Comparison of ENCODE assay signal across 1 cellular context in genomic region chr10:73625884-73626753, GRCh38.
TF ChIP-seq lines count a peak whose summit lies in the region.

No MANE protein-coding gene starts in this region.

TF ChIP-seq in HepG2, 621 proteins besides CTCF, POLR2A, EP300 and RAD21 (continued from another document and continues in another):
- TF ChIP-seq ZBTB10 (CRISPR knock-in tag; IDR thresholded peaks at IDR 0.05; ENCODE audit: borderline replicate concordance) (no peak), ZNF879 (CRISPR knock-in tag; IDR thresholded peaks at IDR 0.05) (0 out of 2 replicates have a peak, but pooled peaks have one; percentile 50), ZNF570 (CRISPR knock-in tag; IDR thresholded peaks at IDR 0.05; ENCODE audit: borderline replicate concordance) (no peak), ZNF274 (CRISPR knock-in tag; IDR thresholded peaks at IDR 0.05) (peak; percentile 76; the same call in 1 of the 2 replicates), HNRNPH1 (optimal IDR thresholded peaks at IDR 0.05; ENCODE audit: low read depth, low read length) (no peak), CCDC6 (CRISPR knock-in tag; IDR thresholded peaks at IDR 0.05) (no peak), POLR2AphosphoS5 (IDR thresholded peaks at IDR 0.05; ENCODE audit: low read depth, low read length) (peak; percentile 93), TFDP1 (CRISPR knock-in tag; IDR thresholded peaks at IDR 0.05; ENCODE audit: borderline replicate concordance) (peak; percentile 40; the same call in 1 of the 2 replicates), KDM5A (IDR thresholded peaks at IDR 0.05; ENCODE audit: borderline replicate concordance, low read length) (peak; percentile 95), MYC (CRISPR knock-in tag; IDR thresholded peaks at IDR 0.05; ENCODE audit: borderline replicate concordance) (peak; percentile 51; the same call in 1 of the 2 replicates), ZFAT (CRISPR knock-in tag; conservative IDR thresholded peaks at IDR 0.05) (no peak), ZFP91 (CRISPR knock-in tag; IDR thresholded peaks at IDR 0.05; ENCODE audit: borderline replicate concordance) (peak; percentile 55; the same call in 1 of the 2 replicates), ASH2L (IDR thresholded peaks at IDR 0.05; ENCODE audit: insufficient read length, low read depth, low read length) (peak; percentile 69), ZEB1 (IDR thresholded peaks at IDR 0.05; ENCODE audit: insufficient replicate concordance, low read depth) (no peak), NCOA1 (CRISPR knock-in tag; IDR thresholded peaks at IDR 0.05) (no peak), SRF (IDR thresholded peaks at IDR 0.05; ENCODE audit: low read depth, low read length) (no peak), SATB2 (CRISPR knock-in tag; IDR thresholded peaks at IDR 0.05) (no peak), MAZ (IDR thresholded peaks at IDR 0.05; ENCODE audit: borderline replicate concordance, low read depth, low read length) (no peak), MAZ (CRISPR knock-in tag; IDR thresholded peaks at IDR 0.05; ENCODE audit: low read depth) (no peak; the same call in 1 of the 2 replicates), SRY (CRISPR knock-in tag; IDR thresholded peaks at IDR 0.05) (0 out of 2 replicates have a peak, but pooled peaks have one; percentile 39), CHD4 (IDR thresholded peaks at IDR 0.05; ENCODE audit: borderline replicate concordance, low read length) (no peak), HMG20A (CRISPR knock-in tag; IDR thresholded peaks at IDR 0.05; ENCODE audit: borderline replicate concordance) (no peak), GTF3A (CRISPR knock-in tag; conservative IDR thresholded peaks at IDR 0.05) (no peak), RNF2 (conservative IDR thresholded peaks at IDR 0.05; ENCODE audit: low read depth) (no peak), HOXD1 (CRISPR knock-in tag; IDR thresholded peaks at IDR 0.05) (no peak), TP53 (CRISPR knock-in tag; conservative IDR thresholded peaks at IDR 0.05) (no peak), TBP (CRISPR knock-in tag; IDR thresholded peaks at IDR 0.05) (no peak), POGZ (CRISPR knock-in tag; IDR thresholded peaks at IDR 0.05) (peak; percentile 78), KAT8 (CRISPR knock-in tag; IDR thresholded peaks at IDR 0.05) (peak; percentile 91), BCL6 (CRISPR knock-in tag; IDR thresholded peaks at IDR 0.05) (peak; percentile 33; the same call in 1 of the 2 replicates), GABPA (IDR thresholded peaks at IDR 0.05; ENCODE audit: low read depth, low read length) (no peak), GABPA (CRISPR knock-in tag; IDR thresholded peaks at IDR 0.05; ENCODE audit: low read depth) (no peak), SNAI1 (CRISPR knock-in tag; IDR thresholded peaks at IDR 0.05; ENCODE audit: borderline replicate concordance) (0 out of 2 replicates have a peak, but pooled peaks have one; percentile 5), THAP9 (CRISPR knock-in tag; IDR thresholded peaks at IDR 0.05; ENCODE audit: borderline replicate concordance) (peak; percentile 38; the same call in 1 of the 2 replicates), NR2F6 (IDR thresholded peaks at IDR 0.05) (no peak), NR2F6 (CRISPR knock-in tag; IDR thresholded peaks at IDR 0.05) (peak; percentile 23; the same call in 1 of the 2 replicates), ZNF646 (CRISPR knock-in tag; IDR thresholded peaks at IDR 0.05) (no peak), HMGXB4 (CRISPR knock-in tag; IDR thresholded peaks at IDR 0.05; ENCODE audit: borderline replicate concordance in 1 of 2, low read depth in 1 of 2) (peak in 1 of 2 experiments; percentile 40; a peak in 2 of 4 replicates), ZC3H13 (CRISPR knock-in tag; IDR thresholded peaks at IDR 0.05) (no peak), TOE1 (CRISPR knock-in tag; IDR thresholded peaks at IDR 0.05) (no peak), DPF2 (CRISPR knock-in tag; IDR thresholded peaks at IDR 0.05; ENCODE audit: borderline replicate concordance, low read depth) (no peak), MEF2D (CRISPR knock-in tag; IDR thresholded peaks at IDR 0.05) (0 out of 2 replicates have a peak, but pooled peaks have one; percentile 40), RXRB (CRISPR knock-in tag; IDR thresholded peaks at IDR 0.05; ENCODE audit: borderline replicate concordance) (peak; percentile 22; the same call in 1 of the 2 replicates), ZNF556 (CRISPR knock-in tag; IDR thresholded peaks at IDR 0.05; ENCODE audit: borderline replicate concordance) (0 out of 2 replicates have a peak, but pooled peaks have one; percentile 55)
